In genomic region chr15:72419768-72420167, GRCh38 we compare ENCODE assay signal across 7 cellular contexts. TPM values are rescaled to one million over a fixed set of nuclear protein-coding genes. Genes with fewer than 3 reads are reported as not detected.
"Had no signal": no experiment of that assay in that cellular context is flagged by ENCODE, and none has a peak within 500 bp of the region (broad histone marks: within the 10 kb centered on the region; RNA-seq: fewer than 3 reads in every experiment).

No MANE protein-coding gene starts in this region.

RNA-seq across cellular contexts. Expression of gene TMEM202, which starts 21.7 kb away (rescaled TPM):
- total RNA-seq: GM23248, GM23338, H1, H4, H7, H9, HFFc6 had no signal
- polyA plus RNA-seq: GM23248, GM23338, H1 had no signal
